9 cellular contexts compared by ENCODE assay signal in genomic region chr12:49967777-49968250, GRCh38. TPM values are rescaled to one million over a fixed set of nuclear protein-coding genes. Genes with fewer than 3 reads are reported as not detected.
DNase-seq lines count a peak whose midpoint lies in the region; ATAC-seq, FAIRE-seq and TF ChIP-seq lines count a peak whose summit lies in the region.
"Had no signal": no experiment of that assay in that cellular context is flagged by ENCODE, and none has a peak within 500 bp of the region (broad histone marks: within the 10 kb centered on the region; RNA-seq: fewer than 3 reads in every experiment).

No MANE protein-coding gene starts in this region.

- no peaks in the 10 kb centered on the region for H3K9me1 ChIP-seq in IMR-90 (ENCODE audit: insufficient read depth, low read length)

- H3K4me3 ChIP-seq in DOHH2 (ENCODE audit: low read length): peak overlapping the region; percentile 80
- peak overlapping the region; percentile 28; the same call in 1 of the 2 replicates for H3K4me3 ChIP-seq in IMR-90 (ENCODE audit: insufficient read depth, low read depth, low read length)
- peak overlapping the region in 58 of 59 donors; percentile 35 to 77 (median 58) for H3K4me3 ChIP-seq in dorsolateral prefrontal cortex
- H3K4me3 ChIP-seq in pancreas: peak overlapping the region; percentile 2 to 40 (median 14)

- TF ChIP-seq CTCF in DOHH2 (IDR thresholded peaks at IDR 0.05; ENCODE audit: low read depth, low read length, poor library complexity, severe bottlenecking) (no peak), IMR-90 (conservative IDR thresholded peaks at IDR 0.05; ENCODE audit: low read depth, low read length) (no peak), dorsolateral prefrontal cortex (IDR thresholded peaks at IDR 0.05 in 54 of 56, conservative IDR thresholded peaks at IDR 0.05 in 2 of 56; ENCODE audit: low read depth in 1 of 56, partially characterized antibody in 56 of 56) (no peak), pancreas (IDR thresholded peaks at IDR 0.05) (no peak)

- dilution Hi-C loops in IMR-90 (cut with HindIII; ENCODE audit: low sequenced_read_pairs, unreplicated experiment): no loop called here

- H3K36me3 ChIP-seq in DOHH2 (ENCODE audit: control insufficient read depth, low read length) (no peaks in the 10 kb centered on the region), IMR-90 (ENCODE audit: control insufficient read depth, insufficient read depth, low read length) (no peaks in the 10 kb centered on the region), pancreas (no peaks in the 10 kb centered on the region)

- H2BK15ac ChIP-seq in IMR-90 (ENCODE audit: low read depth, low read length): no peak overlapping the region

- 24% methylated on average over 8 of the region's 15 CpGs; no CpG with 5 or more reads in 1 of the 2 experiments for WGBS in IMR-90 (ENCODE audit: extremely low coverage in 2 of 2, insufficient read length in 1 of 2), 2 experiments
- 30 to 34% methylated on average over 15 of the region's 15 CpGs for WGBS in pancreas, 2 donors

- H3K9ac ChIP-seq in IMR-90 (ENCODE audit: low read depth, low read length): no peak overlapping the region

- intact Hi-C loops in IMR-90 (cut with micrococcal nuclease) (loop anchor here (1.0 to 10.0 kb wide), 6 partner anchors 88 to 207 kb away; no protein-coding TSS in a partner anchor), dorsolateral prefrontal cortex (cut with DNase I) (loop anchor here (1.0 to 10.0 kb wide), 7 partner anchors 88 to 209 kb away; no protein-coding TSS in a partner anchor), pancreas (cut with DNase I) (loop anchor here in 1 of 3 donors (5.0 kb wide), 1 partner anchor 104 kb away; no protein-coding TSS in a partner anchor)

- H3K14ac ChIP-seq in IMR-90 (replicated peaks; ENCODE audit: low read depth, low read length): no peak overlapping the region

- H3K27me3 ChIP-seq in DOHH2 (ENCODE audit: control insufficient read depth, low read length) (peaks cover 35% of the 10 kb centered on the region), IMR-90 (ENCODE audit: control insufficient read depth, insufficient read depth, low read length) (peaks cover 86% of the 10 kb centered on the region), dorsolateral prefrontal cortex (no peaks in the 10 kb centered on the region), pancreas (no peaks in the 10 kb centered on the region)

- no TSS peak for BruUV-seq in IMR-90 (replicated peaks; lab: Mats Ljungman, UMichigan)

- H3K9me3 ChIP-seq in DOHH2 (ENCODE audit: control insufficient read depth, insufficient read depth, low read length) (no peaks in the 10 kb centered on the region), IMR-90 (ENCODE audit: control insufficient read depth, insufficient read depth, low read length) (no peaks in the 10 kb centered on the region), pancreas (no peaks in the 10 kb centered on the region)

- H3K9me2 ChIP-seq in DOHH2 (replicated peaks; ENCODE audit: control insufficient read depth, low read length): no peaks in the 10 kb centered on the region

- H3K79me2 ChIP-seq in DOHH2 (ENCODE audit: control insufficient read depth, low read length): no peaks in the 10 kb centered on the region

- no peak overlapping the region; the same call in 1 of the 2 replicates for H2AK5ac ChIP-seq in IMR-90 (ENCODE audit: low read depth, low read length)

- CTCF ChIA-PET in IMR-90 (lab: Yijun Ruan, JAX): interaction anchor here (0.6 to 4.0 kb wide), 19 partner anchors 13 to 103 kb away, joined by 3 to 33 read pairs (median 6); no protein-coding TSS in a partner anchor

- H4K5ac ChIP-seq in IMR-90 (ENCODE audit: low read depth, low read length): no peak overlapping the region

- ATAC-seq in IMR-90 (ENCODE audit: low read depth) (no peak; the same call in 1 of the 2 replicates), pancreas (no peak)

- peaks cover 13% of the 10 kb centered on the region for H3K4me1 ChIP-seq in DOHH2 (ENCODE audit: control insufficient read depth, low read length)
- H3K4me1 ChIP-seq in IMR-90 (ENCODE audit: control insufficient read depth, insufficient read depth, low read length): no peaks in the 10 kb centered on the region
- H3K4me1 ChIP-seq in pancreas: peaks cover 6 to 9% (median 8%) of the 10 kb centered on the region in 3 donors

- H2AFZ ChIP-seq in IMR-90 (replicated peaks; ENCODE audit: low read length, poor library complexity): peak overlapping the region; percentile 95

- H4K20me1 ChIP-seq in DOHH2 (ENCODE audit: control insufficient read depth, insufficient read depth, low read depth, low read length): no peaks in the 10 kb centered on the region
- no peaks in the 10 kb centered on the region for H4K20me1 ChIP-seq in IMR-90 (ENCODE audit: insufficient read depth, low read length)

- H2BK5ac ChIP-seq in IMR-90 (ENCODE audit: low read depth, low read length, poor library complexity, severe bottlenecking): no peak overlapping the region

- H4K8ac ChIP-seq in IMR-90 (ENCODE audit: low read depth in 2 of 2, low read length in 2 of 2): no peak overlapping the region

- no peak overlapping the region for H4K91ac ChIP-seq in IMR-90 (ENCODE audit: insufficient read depth, low read depth, low read length)

- no peak overlapping the region for H3K23ac ChIP-seq in IMR-90 (ENCODE audit: low read depth, low read length)

- no peak for TF ChIP-seq POLR2A in IMR-90 (IDR thresholded peaks at IDR 0.05; ENCODE audit: low read depth, low read length)

- POLR2A ChIA-PET in IMR-90 (lab: Charles Lee; ENCODE audit: unreplicated experiment): no interaction called here

- no peaks in the 10 kb centered on the region for H3F3A ChIP-seq in DOHH2 (ENCODE audit: control insufficient read depth, insufficient read depth)

- H2BK120ac ChIP-seq in IMR-90 (ENCODE audit: low read depth, low read length): no peak overlapping the region

- peak overlapping the region; percentile 86 for H2AK9ac ChIP-seq in IMR-90 (replicated peaks; ENCODE audit: low read depth, low read length, poor library complexity)

- H3K27ac ChIP-seq in DOHH2 (ENCODE audit: low read depth, low read length) (no peak overlapping the region), IMR-90 (ENCODE audit: insufficient read depth, low read length) (no peak overlapping the region), dorsolateral prefrontal cortex (peak overlapping the region in 51 of 59 donors; percentile 11 to 88 (median 75)), pancreas (no peak overlapping the region)

- in situ Hi-C loops in IMR-90 (cut with MboI; ENCODE audit: low sequenced_read_pairs): loop anchor here (10.0 kb wide), 1 partner anchor 193 kb away; no protein-coding TSS in a partner anchor

- H2BK20ac ChIP-seq in IMR-90 (ENCODE audit: low read depth, low read length): no peak overlapping the region

- no peak overlapping the region for H3K18ac ChIP-seq in IMR-90 (ENCODE audit: low read depth, low read length)

- no peak for TF ChIP-seq RAD21 in IMR-90 (IDR thresholded peaks at IDR 0.05; ENCODE audit: low read length)

- H3K4me2 ChIP-seq in DOHH2 (ENCODE audit: low read length) (peak overlapping the region; percentile 95), IMR-90 (ENCODE audit: low read depth, low read length) (peak overlapping the region; percentile 83)

- no peak overlapping the region for H3K4ac ChIP-seq in IMR-90 (ENCODE audit: low read depth, low read length)

- no peak overlapping the region for H3K56ac ChIP-seq in IMR-90 (ENCODE audit: extremely low read depth, insufficient read depth, low read length)

- H3K79me1 ChIP-seq in IMR-90 (ENCODE audit: low read depth in 1 of 2, low read length in 2 of 2): no peaks in the 10 kb centered on the region

- no peak for DNase-seq in IMR-90
- peak in 4 of 10 donors; percentile 27 to 44 (median 32) for DNase-seq in dorsolateral prefrontal cortex
- DNase-seq in pancreas: no peak
- DNase-seq in retina: no peak
- DNase-seq in NCI-H748 treated with DMSO at 0.1 percent for 48 hours (lab: John Stamatoyannopoulos, UW): no peak
- no peak for DNase-seq in putamen (ENCODE audit: low spot score)
- no peak for DNase-seq in activated gamma-delta T cell treated with Interleukin-2 at 50 U/mL for 16 hours

- no peak for FAIRE-seq in pancreas (lab: Jason Lieb, UNC)
- FAIRE-seq: endometrium had no signal

TF ChIP-seq in IMR-90, 13 proteins besides CTCF, POLR2A, EP300 and RAD21 (continues in another document):
- no peak for TF ChIP-seq MXI1 (IDR thresholded peaks at IDR 0.05; ENCODE audit: borderline replicate concordance, low read depth, low read length)
- no peak for TF ChIP-seq RCOR1 (IDR thresholded peaks at IDR 0.05; ENCODE audit: insufficient replicate concordance, low read length)
- TF ChIP-seq MAZ (IDR thresholded peaks at IDR 0.05; ENCODE audit: borderline replicate concordance, low read depth, low read length): no peak
- TF ChIP-seq NFE2L2 (IDR thresholded peaks at IDR 0.05; ENCODE audit: low read depth, low read length): no peak

RNA-seq across cellular contexts. Expression of gene AQP6, which starts 4.9 kb away (rescaled TPM):
- total RNA-seq in IMR-90 (2012; rRNA removed) (not detected in 2 replicates), dorsolateral prefrontal cortex (1 to 10 TPM in 92 of 120 experiments, under 1 TPM in 28; 0.34 to 8.9 (median 1.6) TPM), pancreas (under 1 TPM in 2 of 6 donors, not detected in 4; 0.06 to 0.09 TPM)
- polyA plus RNA-seq in IMR-90 (2012; rRNA removed) (not detected in 2 replicates), pancreas (under 1 TPM; 0.19 to 0.31 TPM)
- not detected in 2 replicates for polyA plus RNA-seq in IMR-90 (2012; cell fraction: cytosol; rRNA removed)
- polyA plus RNA-seq in IMR-90 (2012; cell fraction: nucleus; rRNA removed; ENCODE audit: low replicate concordance): 0.01 and 0.03 TPM in 2 replicates

RNA-seq across cellular contexts. Expression of gene AQP5, which starts 6.1 kb away (rescaled TPM):
- total RNA-seq in IMR-90 (2012; rRNA removed): not detected in 2 replicates
- polyA plus RNA-seq in IMR-90 (2012; rRNA removed): not detected in 2 replicates
- not detected in 2 replicates for polyA plus RNA-seq in IMR-90 (2012; cell fraction: cytosol; rRNA removed)
- polyA plus RNA-seq in IMR-90 (2012; cell fraction: nucleus; rRNA removed; ENCODE audit: low replicate concordance): 0.10 TPM in 1 of 2 replicates, not detected in the other
- total RNA-seq in dorsolateral prefrontal cortex: 1 to 10 TPM in 46 of 120 experiments, under 1 TPM in 61, not detected in 13; 0.29 to 5.2 (median 0.92) TPM
- 1 to 10 TPM in 2 of 6 donors, under 1 TPM in 4; 0.41 to 2.6 (median 0.91) TPM for total RNA-seq in pancreas
- 1 to 10 TPM; 2.5 to 2.8 TPM for polyA plus RNA-seq in pancreas

RNA-seq across cellular contexts. Expression of gene AQP2, which starts 17.3 kb away (rescaled TPM):
- total RNA-seq in IMR-90 (2012; rRNA removed) (not detected in 2 replicates), dorsolateral prefrontal cortex (not detected), pancreas (under 1 TPM in 2 of 6 donors, not detected in 4; 0.06 to 0.12 TPM)
- polyA plus RNA-seq in IMR-90 (2012; rRNA removed) (not detected in 2 replicates), pancreas (under 1 TPM in 1 of 2 donors, not detected in 1; 0.31 TPM)
- not detected in 2 replicates for polyA plus RNA-seq in IMR-90 (2012; cell fraction: cytosol; rRNA removed)
- polyA plus RNA-seq in IMR-90 (2012; cell fraction: nucleus; rRNA removed; ENCODE audit: low replicate concordance): not detected in 2 replicates

RNA-seq across cellular contexts. Expression of gene RACGAP1, which starts 57.5 kb away (rescaled TPM):
- 93.9 and 110 TPM in 2 replicates for total RNA-seq in IMR-90 (2012; rRNA removed)
- polyA plus RNA-seq in IMR-90 (2012; rRNA removed): 29.5 and 37.9 TPM in 2 replicates
- polyA plus RNA-seq in IMR-90 (2012; cell fraction: cytosol; rRNA removed): 8.5 and 15.2 TPM in 2 replicates
- 5.1 and 18.8 TPM in 2 replicates for polyA plus RNA-seq in IMR-90 (2012; cell fraction: nucleus; rRNA removed; ENCODE audit: low replicate concordance)
- total RNA-seq in dorsolateral prefrontal cortex: 10 to 100 TPM in 117 of 120 experiments, 1 to 10 TPM in 3; 9.2 to 27.7 (median 16.1) TPM
- total RNA-seq in pancreas: 1 to 10 TPM; 1.1 to 6.3 (median 2.8) TPM
- 1 to 10 TPM in 1 of 2 donors, under 1 TPM in 1; 0.72 to 1.9 TPM for polyA plus RNA-seq in pancreas

Comparison
In these comparisons a context has a peak if more than half of its experiments do, and no peak if none do; other contexts are left out.
1. H3K27ac ChIP-seq: peak in dorsolateral prefrontal cortex (51 of 59); none in DOHH2 (single experiment), IMR-90 (single experiment) and pancreas (0 of 4).
2. H3K4me3 ChIP-seq: peak in every context shown above with its lines; median percentile 80 in DOHH2; 58 in dorsolateral prefrontal cortex; 28 in IMR-90; 14 in pancreas.